8 cellular contexts compared by ENCODE assay signal in the genomic region with DNA sequence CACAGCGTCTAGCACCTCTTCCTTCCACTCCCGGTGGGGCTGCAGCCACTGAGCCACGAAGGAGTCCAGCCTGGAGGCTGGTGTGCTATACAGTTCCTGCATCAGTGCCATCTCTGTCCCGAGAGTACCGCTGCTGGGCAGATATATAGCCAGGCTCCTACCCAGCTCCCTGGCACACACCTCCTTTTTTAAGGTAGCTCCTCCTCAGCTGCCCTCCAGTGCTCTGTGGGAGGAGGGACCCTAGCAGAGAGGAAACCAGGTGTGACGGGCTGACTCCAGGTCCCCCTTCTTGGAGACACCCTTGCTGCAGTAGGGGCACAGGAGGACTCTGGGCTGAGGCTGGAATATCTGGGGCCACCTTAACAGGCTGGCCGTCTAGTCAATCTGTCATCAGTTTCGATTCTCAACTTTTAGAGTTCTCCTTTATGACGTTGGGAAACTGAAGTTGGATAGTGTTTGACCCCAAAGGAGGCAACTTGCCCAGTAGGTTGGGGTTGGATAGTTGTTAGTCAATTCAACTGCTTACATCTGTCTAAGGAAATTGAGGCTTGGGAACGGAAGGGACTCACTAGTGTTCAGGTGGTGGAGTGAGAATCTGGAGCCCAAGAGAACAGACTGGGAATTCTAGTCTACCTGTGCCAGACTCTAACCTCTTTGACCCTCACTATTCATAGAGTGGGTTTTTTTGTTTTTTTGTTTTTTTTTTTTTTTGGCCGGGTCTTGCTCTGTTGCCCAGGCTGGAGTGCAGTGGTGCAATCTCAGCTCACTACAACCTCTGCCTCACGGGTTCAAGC.
DNase-seq lines count a peak whose midpoint lies in the region; ATAC-seq and TF ChIP-seq lines count a peak whose summit lies in the region.

OASL (minus strand) TSS at position 386 of the 794 bp plus-strand sequence; CDS start at position 111, 275 bp downstream.

- peak; percentile 78 for TF ChIP-seq POLR2A in GM15510 (IDR thresholded peaks at IDR 0.05; ENCODE audit: borderline replicate concordance, extremely low read depth, insufficient read length)

- peaks cover 15% of the 10 kb centered on the region for H3K27me3 Mint-ChIP-seq in activated naive CD8-positive, alpha-beta T cell treated with anti-CD3 and anti-CD28 coated beads, Interleukin-2, amount 50 U/mL, for 24 hours

- H3K4me3 Mint-ChIP-seq in activated naive CD8-positive, alpha-beta T cell treated with anti-CD3 and anti-CD28 coated beads, Interleukin-2, amount 50 U/mL, for 24 hours = peak within 1 kb of the TSS; percentile 86

- peak within 1 kb of the TSS; percentile 66 for H3K27ac Mint-ChIP-seq in activated naive CD8-positive, alpha-beta T cell treated with anti-CD3 and anti-CD28 coated beads, Interleukin-2, amount 50 U/mL, for 24 hours

- H3K36me3 Mint-ChIP-seq in activated naive CD8-positive, alpha-beta T cell treated with anti-CD3 and anti-CD28 coated beads, Interleukin-2, amount 50 U/mL, for 24 hours (ENCODE audit: low read depth) = no peaks in the 10 kb centered on the region

- DNase-seq in RPMI8226 = peak; percentile 80
- DNase-seq in activated naive CD8-positive, alpha-beta T cell treated with anti-CD3 and anti-CD28 coated beads, Interleukin-2, amount 50 U/mL, for 24 hours = peak; percentile 53
- peak; percentile 29 for DNase-seq in kidney glomerular epithelial cell (lab: John Stamatoyannopoulos, UW)
- DNase-seq in stimulated activated CD8-positive, alpha-beta memory T cell treated with anti-CD3 and anti-CD28 coated beads, Interleukin-7, amount 100 ng/mL, for 4 hours (ENCODE audit: low read depth in 2 of 2) = peak; percentile 46
- DNase-seq in DMS153 treated with DMSO at 0.1 percent for 48 hours (lab: John Stamatoyannopoulos, UW; ENCODE audit: unreplicated experiment) = no peak

- ATAC-seq in HG02798 (IDR thresholded peaks at IDR 0.05; ENCODE audit: poor library complexity, unreplicated experiment) = peak; percentile 75
- ATAC-seq in activated naive CD8-positive, alpha-beta T cell treated with anti-CD3 and anti-CD28 coated beads, Interleukin-2, amount 50 U/mL, for 24 hours = peak; percentile 60
- no peak for ATAC-seq in HG03039 (IDR thresholded peaks at IDR 0.05; ENCODE audit: unreplicated experiment)

- peaks cover 60% of the 10 kb centered on the region for H3K4me1 Mint-ChIP-seq in activated naive CD8-positive, alpha-beta T cell treated with anti-CD3 and anti-CD28 coated beads, Interleukin-2, amount 50 U/mL, for 24 hours

- no peaks in the 10 kb centered on the region for H3K9me3 Mint-ChIP-seq in activated naive CD8-positive, alpha-beta T cell treated with anti-CD3 and anti-CD28 coated beads, Interleukin-2, amount 50 U/mL, for 24 hours
